In the genomic region with DNA sequence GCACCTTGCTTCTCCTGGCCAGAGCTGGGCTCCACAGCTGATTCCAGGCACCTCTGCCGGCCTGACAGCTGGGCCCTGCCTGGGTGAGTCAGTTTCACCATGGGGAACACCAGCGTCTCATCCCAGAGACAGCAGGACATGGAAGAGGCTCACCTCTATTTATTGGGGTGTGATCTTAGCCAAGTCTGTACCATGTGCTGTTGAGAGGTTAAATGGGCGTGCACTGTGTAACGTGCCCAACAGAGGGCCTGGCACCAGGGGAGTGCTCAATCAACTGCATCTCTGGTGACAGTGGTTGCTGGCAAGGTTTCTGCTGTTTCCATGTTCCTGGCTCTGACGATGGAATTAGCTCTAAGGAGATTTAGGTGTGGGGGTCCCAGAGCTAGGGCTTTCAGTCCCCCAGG, we compare ENCODE assay signal across 8 cellular contexts. TPM values are rescaled to one million over a fixed set of nuclear protein-coding genes. Genes with fewer than 3 reads are reported as not detected.
A peak's percentile ranks its signal among the peaks of the same experiment; 100 is the strongest.
DNase-seq lines count a peak whose midpoint lies in the region; ATAC-seq and TF ChIP-seq lines count a peak whose summit lies in the region.

No MANE protein-coding gene starts in this region.

- intact Hi-C loops in prostate gland (cut with DNase I) = no loop called here

- H3K9me3 ChIP-seq in prostate gland = no peaks in the 10 kb centered on the region

- peak overlapping the region; percentile 63 to 74 for H3K4me3 ChIP-seq in foreskin fibroblast (ENCODE audit: low read depth in 1 of 2, low read length in 2 of 2)
- peak overlapping the region; percentile 43 to 49 for H3K4me3 ChIP-seq in prostate gland

- 13% methylated on average over 5 of the region's 5 CpGs for WGBS in prostate gland

- H3K27me3 ChIP-seq in prostate gland (replicated peaks; ENCODE audit: insufficient read depth) = no peaks in the 10 kb centered on the region

- DNase-seq in AML-193 (lab: John Stamatoyannopoulos, UW) = peak; percentile 63 to 66
- DNase-seq in NCI-H446 (lab: John Stamatoyannopoulos, UW) = peak; percentile 61 to 76
- peak; percentile 24 for DNase-seq in activated T-cell treated with anti-CD3 and anti-CD28 coated beads for 24 hours (ENCODE audit: low read depth)
- peak in 1 of 2 donors; percentile 53 for DNase-seq in foreskin fibroblast
- peak; percentile 58 for DNase-seq in prostate gland (ENCODE audit: low spot score)
- no peak for DNase-seq in islet precursor cell

- H3K27ac ChIP-seq in prostate gland = peak overlapping the region; percentile 83

- ATAC-seq in GM18868 (IDR thresholded peaks at IDR 0.05; ENCODE audit: unreplicated experiment) (peak; percentile 46), HG03108 (IDR thresholded peaks at IDR 0.05; ENCODE audit: unreplicated experiment) (peak; percentile 35)

- no peak for TF ChIP-seq CTCF in foreskin fibroblast (IDR thresholded peaks at IDR 0.05; ENCODE audit: low read depth, low read length)
- TF ChIP-seq CTCF in prostate gland (IDR thresholded peaks at IDR 0.05) = peak in 2 of 4 experiments; percentile 43 to 50

- TF ChIP-seq POLR2A in prostate gland (IDR thresholded peaks at IDR 0.05) = peak; percentile 32

- no peaks in the 10 kb centered on the region for H3K36me3 ChIP-seq in prostate gland

- peaks cover 13% of the 10 kb centered on the region for H3K4me1 ChIP-seq in prostate gland (replicated peaks)

RNA-seq across cellular contexts. Expression of a gene that starts 0.9 kb away (rescaled TPM):
- total RNA-seq in prostate gland = 10 to 100 TPM in 1 of 2 donors, 1 to 10 TPM in 1; 5.5 to 12.9 TPM

RNA-seq across cellular contexts. Expression of a gene that starts 23.6 kb away (rescaled TPM):
- 10 to 100 TPM; 13.1 to 18.8 TPM for total RNA-seq in prostate gland
